In genomic region chr7:64872809-64873500, GRCh38 we compare ENCODE assay signal across 17 cellular contexts.
"Had no signal": no experiment of that assay in that cellular context is flagged by ENCODE, and none has a peak within 500 bp of the region (broad histone marks: within the 10 kb centered on the region; RNA-seq: fewer than 3 reads in every experiment).

No MANE protein-coding gene starts in this region.

- H3K27ac ChIP-seq: cardiac muscle cell, tibial nerve, VCaP had no signal

- H3K27me3 ChIP-seq: tibial nerve had no signal

- H3K27me3 Mint-ChIP-seq: progenitor cell of endocrine pancreas had no signal

- H3K9me3 Mint-ChIP-seq: activated naive CD4-positive, alpha-beta T cell treated with anti-CD3 and anti-CD28 coated beads, Interleukin-2, amount 50 U/mL, for 24 hours had no signal

- H3K4me3 Mint-ChIP-seq: activated naive CD4-positive, alpha-beta T cell treated with anti-CD3 and anti-CD28 coated beads, Interleukin-2, amount 50 U/mL, for 24 hours; activated T-cell treated with anti-CD3 and anti-CD28 coated beads, Interleukin-2, amount 50 U/mL, for 24 hours; effector memory CD8-positive, alpha-beta T cell; nephron; T-helper 1 cell treated with Interleukin-12 subunit alpha and Interleukin-12 subunit beta and Interleukin-4 antibody, amounts not matched to agents 30 μg/mL and 1 μg/mL, for 36 hours had no signal

- H3K27ac Mint-ChIP-seq: activated naive CD4-positive, alpha-beta T cell treated with anti-CD3 and anti-CD28 coated beads, Interleukin-2, amount 50 U/mL, for 24 hours; activated T-cell treated with anti-CD3 and anti-CD28 coated beads, Interleukin-2, amount 50 U/mL, for 24 hours; effector memory CD8-positive, alpha-beta T cell; nephron; progenitor cell of endocrine pancreas; T-helper 1 cell treated with Interleukin-12 subunit alpha and Interleukin-12 subunit beta and Interleukin-4 antibody, amounts not matched to agents 30 μg/mL and 1 μg/mL, for 36 hours had no signal

- H3K36me3 ChIP-seq: cardiac muscle cell, tibial nerve had no signal

- H3K4me3 ChIP-seq: cardiac muscle cell, tibial nerve had no signal

- H3K4me1 Mint-ChIP-seq: nephron had no signal

- DNase-seq: activated CD4-positive, alpha-beta T cell treated with anti-CD3 and anti-CD28 coated beads for 1 hour; activated CD4-positive, alpha-beta T cell treated with anti-CD3 and anti-CD28 coated beads, Interleukin-2, amount 50 U/mL, for 48 hours; activated gamma-delta T cell; activated T-cell treated with anti-CD3 and anti-CD28 coated beads, Interleukin-2, amount 50 U/mL, for 24 hours; effector memory CD8-positive, alpha-beta T cell; mesendoderm; nucleus accumbens; stimulated activated CD4-positive, alpha-beta T cell treated with anti-CD3 and anti-CD28 coated beads, Interleukin-12 subunit alpha, Interleukin-12 subunit beta, amount 100 ng/mL, for 4 hours; stimulated activated CD4-positive, alpha-beta T cell treated with anti-CD3 and anti-CD28 coated beads, Interleukin-2, amount 100 ng/mL, for 24 hours; stimulated activated naive CD8-positive, alpha-beta T cell treated with anti-CD3 and anti-CD28 coated beads, Interleukin-15, Interleukin-2, amounts not matched to agents 100 U/mL and 50 U/mL, for 24 hours had no signal

- ATAC-seq: effector memory CD8-positive, alpha-beta T cell; stimulated activated naive CD8-positive, alpha-beta T cell treated with anti-CD3 and anti-CD28 coated beads, Interleukin-15, Interleukin-2, amounts not matched to agents 100 U/mL and 50 U/mL, for 24 hours had no signal
